In the genomic region with DNA sequence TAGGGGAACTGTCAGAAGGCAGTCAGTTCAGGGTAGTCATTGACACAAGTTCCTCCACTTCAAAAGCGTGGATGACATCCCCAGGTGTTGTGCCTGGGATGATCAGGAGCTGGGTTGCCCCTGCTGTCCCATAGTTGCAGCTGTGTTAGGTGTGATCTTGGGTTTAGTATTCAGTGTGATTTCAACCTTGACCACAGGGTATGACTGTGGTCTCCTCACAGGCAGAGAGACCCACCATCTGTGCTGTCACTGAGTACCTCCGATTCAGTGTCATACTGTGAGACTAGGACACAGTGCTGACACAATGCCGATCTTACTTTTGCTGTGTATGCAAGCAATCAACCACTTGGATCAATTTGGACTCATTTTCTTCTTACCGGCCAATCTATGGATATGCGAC, we compare ENCODE assay signal across 23 cellular contexts. TPM values are rescaled to one million over a fixed set of nuclear protein-coding genes. Genes with fewer than 3 reads are reported as not detected.
DNase-seq lines count a peak whose midpoint lies in the region; ATAC-seq lines count a peak whose summit lies in the region.
"Had no signal": no experiment of that assay in that cellular context is flagged by ENCODE, and none has a peak within 500 bp of the region (broad histone marks: within the 10 kb centered on the region; RNA-seq: fewer than 3 reads in every experiment).

No MANE protein-coding gene starts in this region.

- DNase-seq in cerebellar cortex (ENCODE audit: low spot score) (no peak), NOMO-1 (lab: John Stamatoyannopoulos, UW; ENCODE audit: unreplicated experiment in 2 of 2) (no peak)
- DNase-seq: activated CD4-positive, alpha-beta T cell treated with anti-CD3 and anti-CD28 coated beads, Interleukin-2, amount 10 ng/mL, durations not matched to agents 24 days and 14 days; activated naive CD4-positive, alpha-beta T cell treated with Interleukin-2 at 50 U/mL for 16 hours; activated T-cell treated with anti-CD3 and anti-CD28 coated beads for 4 hours; left ventricle myocardium inferior; NCI-H2029; NCI-H510A; OCI-M1; stimulated activated CD4-positive, alpha-beta T cell treated with anti-CD3 and anti-CD28 coated beads, Interleukin-2, amount 100 ng/mL, for 48 hours; T1000; testis had no signal

- ATAC-seq in GM18511 (IDR thresholded peaks at IDR 0.05; ENCODE audit: unreplicated experiment), result peak; percentile 65
- peak; percentile 39 for ATAC-seq in GM19455 (IDR thresholded peaks at IDR 0.05; ENCODE audit: unreplicated experiment)
- ATAC-seq in HG02759 (IDR thresholded peaks at IDR 0.05; ENCODE audit: unreplicated experiment), result peak; percentile 47
- ATAC-seq in HG03558 (IDR thresholded peaks at IDR 0.05; ENCODE audit: extremely low read depth, unreplicated experiment), result peak; percentile 36
- ATAC-seq in HG03439 (IDR thresholded peaks at IDR 0.05; ENCODE audit: unreplicated experiment), result no peak
- ATAC-seq in esophagus mucosa, result no peak
- ATAC-seq: gastroesophageal sphincter had no signal

RNA-seq across cellular contexts. Expression of gene FOXR2, which starts 25.2 kb away (rescaled TPM):
- total RNA-seq in esophagus mucosa, result not detected
- total RNA-seq: activated CD4-positive, alpha-beta T cell treated with anti-CD3 and anti-CD28 coated beads, Interleukin-2, amount 10 ng/mL, durations not matched to agents 24 days and 14 days; astrocyte; left ventricle myocardium inferior; MCF 10A; osteoblast; SK-MEL-5 had no signal

Comparison
In these comparisons a context has a peak if more than half of its experiments do, and no peak if none do; other contexts are left out.
1. ATAC-seq: peak in GM18511 (single experiment), GM19455 (single experiment), HG02759 (single experiment) and HG03558 (single experiment); none in HG03439 (single experiment) and esophagus mucosa (single experiment).